Comparison of ENCODE assay signal across 8 cellular contexts in the genomic region with DNA sequence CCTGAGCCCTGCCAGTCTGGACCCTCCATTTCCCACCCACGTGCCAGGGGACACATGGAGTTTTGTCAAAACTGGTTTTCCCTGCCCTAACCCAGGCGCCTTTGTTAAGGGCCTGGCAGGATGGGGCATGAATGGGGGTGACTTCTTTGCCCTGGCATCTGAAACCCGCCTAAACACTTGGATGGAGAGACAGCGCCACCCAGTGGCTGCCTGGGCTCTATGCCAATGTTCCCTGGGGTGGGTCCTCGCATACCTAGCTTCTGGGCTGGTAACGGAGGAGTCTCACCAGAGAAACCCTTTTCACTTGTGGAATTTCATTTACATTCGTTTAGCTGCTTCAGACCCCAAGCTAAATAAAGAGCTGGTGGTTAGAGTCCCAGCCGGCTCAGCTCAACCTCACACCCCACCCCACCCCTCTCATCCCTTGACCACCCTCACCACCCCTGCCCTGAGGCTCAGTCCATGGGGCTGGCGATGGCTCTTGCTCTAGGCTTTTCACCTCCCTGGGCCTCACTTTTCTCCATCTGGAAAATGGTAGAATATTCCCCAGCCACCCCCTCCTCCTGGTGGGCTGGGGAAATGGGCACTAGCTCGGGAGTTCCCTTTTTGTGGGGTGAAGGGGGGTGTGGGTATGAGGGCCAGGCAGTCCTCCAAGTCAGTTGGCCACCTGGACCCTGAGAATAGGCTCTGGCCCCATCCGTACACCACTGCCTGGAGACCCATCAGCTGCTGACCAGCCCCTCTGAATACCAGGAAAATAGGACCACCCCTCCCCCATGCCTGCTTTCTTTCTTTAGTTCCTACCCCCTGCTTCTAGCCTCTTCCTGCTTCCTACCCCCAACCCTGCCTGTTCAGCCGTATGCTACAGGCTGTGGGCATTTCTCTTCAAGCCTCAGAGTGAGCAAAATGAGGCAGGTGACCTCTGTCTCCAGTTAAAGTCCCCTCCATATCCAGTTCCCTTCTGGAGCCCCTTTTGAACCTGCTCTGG. TPM values are rescaled to one million over a fixed set of nuclear protein-coding genes. Genes with fewer than 3 reads are reported as not detected.
DNase-seq lines count a peak whose midpoint lies in the region; ATAC-seq and TF ChIP-seq lines count a peak whose summit lies in the region.

No MANE protein-coding gene starts in this region.

- H3K9me2 ChIP-seq in Loucy (replicated peaks; ENCODE audit: low read depth, low read length): no peaks in the 10 kb centered on the region

- H3K4me3 ChIP-seq in AG04450 (ENCODE audit: low read depth, low read length) (no peak overlapping the region), Loucy (ENCODE audit: low read length, poor library complexity, severe bottlenecking) (no peak overlapping the region)

- H3K4me1 Mint-ChIP-seq in activated naive CD8-positive, alpha-beta T cell treated with anti-CD3 and anti-CD28 coated beads, Interleukin-2, amount 50 U/mL, for 24 hours: peaks cover 3% of the 10 kb centered on the region

- no peaks in the 10 kb centered on the region for H4K20me1 ChIP-seq in Loucy (ENCODE audit: insufficient read depth, low read length, poor library complexity, severe bottlenecking)

- no peak overlapping the region for H3K9ac ChIP-seq in Loucy (ENCODE audit: low read depth, low read length, poor library complexity, severe bottlenecking)

- H3K79me2 ChIP-seq in Loucy (ENCODE audit: insufficient read depth, low read length): no peaks in the 10 kb centered on the region

- H3K9me3 ChIP-seq in AG04450 (ENCODE audit: control insufficient read depth, insufficient read depth, low read length): no peaks in the 10 kb centered on the region
- H3K9me3 ChIP-seq in Loucy (ENCODE audit: insufficient read depth, low read depth, low read length): no peaks in the 10 kb centered on the region

- H3K36me3 Mint-ChIP-seq in activated naive CD8-positive, alpha-beta T cell treated with anti-CD3 and anti-CD28 coated beads, Interleukin-2, amount 50 U/mL, for 24 hours (ENCODE audit: low read depth): no peaks in the 10 kb centered on the region

- H3K27me3 ChIP-seq in AG04450 (ENCODE audit: control insufficient read depth, insufficient read depth, low read length): no peaks in the 10 kb centered on the region
- no peaks in the 10 kb centered on the region for H3K27me3 ChIP-seq in Loucy (ENCODE audit: insufficient read depth, low read length, poor library complexity, severe bottlenecking)

- no peak overlapping the region for H3K4me2 ChIP-seq in Loucy (ENCODE audit: low read depth, low read length, poor library complexity, severe bottlenecking)

- H3K27me3 Mint-ChIP-seq in activated naive CD8-positive, alpha-beta T cell treated with anti-CD3 and anti-CD28 coated beads, Interleukin-2, amount 50 U/mL, for 24 hours: no peaks in the 10 kb centered on the region

- TF ChIP-seq CTCF in AG04450 (IDR thresholded peaks at IDR 0.05; ENCODE audit: low read depth, low read length): peak; percentile 80
- peak; percentile 66 for TF ChIP-seq CTCF in Loucy (conservative IDR thresholded peaks at IDR 0.05; ENCODE audit: low read length)

- H3F3A ChIP-seq in Loucy (ENCODE audit: low read depth): no peaks in the 10 kb centered on the region

- H3K4me1 ChIP-seq in Loucy (ENCODE audit: insufficient read depth, low read length, poor library complexity, severe bottlenecking): no peaks in the 10 kb centered on the region

- POLR2A ChIA-PET in AG04450 (lab: Yijun Ruan, JAX): interaction anchor here (1.5 kb wide), 1 partner anchor 394 kb away, joined by 13 read pairs; a partner anchor contains a TSS

- CTCF ChIA-PET in AG04450 (lab: Charles Lee): interaction anchor here (0.6 to 8.2 kb wide), 22 partner anchors 10 to 399 kb away, joined by 3 to 188 read pairs (median 4); a partner anchor contains a TSS

- DNase-seq in AG04450 (ENCODE audit: low read depth, low spot score): peak; percentile 15
- peak; percentile 17 for DNase-seq in SKM-1 treated with dmso at 0.1 percent for 144 hours (lab: John Stamatoyannopoulos, UW; ENCODE audit: unreplicated experiment)
- DNase-seq in activated naive CD8-positive, alpha-beta T cell treated with anti-CD3 and anti-CD28 coated beads, Interleukin-2, amount 50 U/mL, for 24 hours: peak; percentile 74
- DNase-seq in left cardiac atrium: peak; percentile 75
- peak; percentile 15 for DNase-seq in pulmonary artery endothelial cell (ENCODE audit: low read depth, low spot score)

- no peaks in the 10 kb centered on the region for H3K9me3 Mint-ChIP-seq in activated naive CD8-positive, alpha-beta T cell treated with anti-CD3 and anti-CD28 coated beads, Interleukin-2, amount 50 U/mL, for 24 hours

- peak; percentile 75 for ATAC-seq in GM18867 (IDR thresholded peaks at IDR 0.05; ENCODE audit: unreplicated experiment)
- peak; percentile 63 for ATAC-seq in activated naive CD8-positive, alpha-beta T cell treated with anti-CD3 and anti-CD28 coated beads, Interleukin-2, amount 50 U/mL, for 24 hours
- ATAC-seq in left cardiac atrium: peak; percentile 86 to 90
- no peak for ATAC-seq in HG02759 (IDR thresholded peaks at IDR 0.05; ENCODE audit: unreplicated experiment)

- intact Hi-C loops in left cardiac atrium (cut with DNase I): loop anchor here (5.0 to 10.0 kb wide), 4 partner anchors 60 to 398 kb away; a partner anchor contains a TSS

- H3K36me3 ChIP-seq in Loucy (ENCODE audit: insufficient read depth, low read length): no peaks in the 10 kb centered on the region

- no peak overlapping the region for H2AFZ ChIP-seq in Loucy (ENCODE audit: low read length)

- no peak overlapping the region for H3K27ac ChIP-seq in AG04450 (ENCODE audit: low read depth, low read length)

- no peak overlapping the region for H3K4me3 Mint-ChIP-seq in activated naive CD8-positive, alpha-beta T cell treated with anti-CD3 and anti-CD28 coated beads, Interleukin-2, amount 50 U/mL, for 24 hours

- no peak overlapping the region for H3K27ac Mint-ChIP-seq in activated naive CD8-positive, alpha-beta T cell treated with anti-CD3 and anti-CD28 coated beads, Interleukin-2, amount 50 U/mL, for 24 hours

RNA-seq across cellular contexts. Expression of a gene that starts 57.1 kb away (rescaled TPM):
- polyA plus RNA-seq in AG04450 (2011; rRNA removed): 25.7 and 30.7 TPM in 2 replicates
- polyA minus RNA-seq in AG04450 (2011; rRNA and poly(A)+ RNA removed): 29.3 and 32.8 TPM in 2 replicates
- total RNA-seq in left cardiac atrium: 10 to 100 TPM; 16.9 to 23.4 TPM
- total RNA-seq in pulmonary artery endothelial cell: 20.5 and 27.1 TPM in 2 replicates

Comparison
In these comparisons a context has a peak if more than half of its experiments do, and no peak if none do; other contexts are left out.
1. DNase-seq: peak in every context shown above with its lines; median percentile 75 in left cardiac atrium; 74 in activated naive CD8-positive, alpha-beta T cell treated with anti-CD3 and anti-CD28 coated beads, Interleukin-2, amount 50 U/mL, for 24 hours; 17 in SKM-1 treated with dmso at 0.1 percent for 144 hours; 15 in AG04450; 15 in pulmonary artery endothelial cell.